In the genomic region with DNA sequence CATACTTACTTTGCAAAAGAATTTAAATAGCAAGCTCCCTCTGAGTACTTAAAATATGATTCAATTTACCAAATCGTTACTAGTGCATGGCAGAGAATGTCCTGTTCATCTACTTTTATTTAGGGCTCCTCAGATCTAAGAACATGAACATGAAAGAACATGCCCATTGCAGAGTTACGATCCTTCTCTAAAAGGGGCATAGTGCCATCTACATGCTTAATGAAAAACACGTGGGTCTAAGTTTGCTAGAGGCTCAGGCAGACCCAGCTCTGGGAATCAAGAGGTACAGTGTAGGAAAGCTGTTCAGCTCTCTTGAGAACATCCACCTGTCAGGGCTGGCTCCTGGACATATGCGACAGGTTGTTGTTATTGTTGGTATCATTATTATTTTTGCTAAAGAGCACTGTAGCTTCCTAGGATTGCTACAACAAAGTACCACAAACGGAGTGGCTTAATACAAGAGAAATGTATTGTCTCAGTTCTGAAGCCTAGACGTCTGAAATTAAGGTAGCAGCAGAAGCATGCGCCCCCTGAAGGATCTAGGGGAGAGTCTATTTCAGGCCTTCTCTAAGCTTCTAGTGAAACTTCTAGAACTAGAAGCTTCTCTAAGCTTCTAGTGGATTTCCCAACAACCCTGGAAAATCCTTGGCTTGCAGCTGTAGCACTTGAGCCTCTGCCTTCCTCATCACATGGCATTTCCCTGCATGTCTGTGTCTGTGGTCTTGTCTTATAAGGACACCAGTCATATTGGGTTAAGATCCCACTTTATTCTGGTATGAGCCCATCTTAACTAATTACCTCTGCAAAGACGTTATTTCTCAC, we compare ENCODE assay signal across 8 cellular contexts.
DNase-seq lines count a peak whose midpoint lies in the region; ATAC-seq and TF ChIP-seq lines count a peak whose summit lies in the region.

No MANE protein-coding gene starts in this region.

- 43 to 69% methylated on average over 6 to 7 of the region's 8 CpGs for WGBS in gastroesophageal sphincter (ENCODE audit: low coverage in 1 of 2), 2 donors

- no peak for DNase-seq in Panc1 (ENCODE audit: low read depth, low spot score)
- peak; percentile 55 for DNase-seq in glomerular endothelial cell (ENCODE audit: extremely low read depth, low read depth, low spot score)
- DNase-seq in 8988T = no peak
- no peak for DNase-seq in BE2C

- H3K4me1 ChIP-seq in HEK293 (ENCODE audit: control insufficient read depth, insufficient read depth, low read length) (no peaks in the 10 kb centered on the region), Panc1 (ENCODE audit: control insufficient read depth, insufficient read depth, low read length) (no peaks in the 10 kb centered on the region), BE2C (no peaks in the 10 kb centered on the region; the same call in 1 of the 2 replicates), gastroesophageal sphincter (peaks cover 0 to 34% (median 4%) of the 10 kb centered on the region in 3 donors)

- no peak overlapping the region for H3K27ac ChIP-seq in C4-2B
- H3K27ac ChIP-seq in HEK293 (ENCODE audit: extremely low read depth, low read depth, low read length) = no peak overlapping the region
- no peak overlapping the region for H3K27ac ChIP-seq in Panc1 (ENCODE audit: low read length)
- no peak overlapping the region for H3K27ac ChIP-seq in gastroesophageal sphincter

- intact Hi-C loops in Panc1 (cut with micrococcal nuclease; ENCODE audit: unreplicated experiment) = no loop called here

- TF ChIP-seq CTCF in C4-2B (conservative IDR thresholded peaks at IDR 0.05) (peak; percentile 27), HEK293 (tag by site-specific recombination; IDR thresholded peaks at IDR 0.05) (no peak; the same call in 1 of the 2 replicates), Panc1 (IDR thresholded peaks at IDR 0.05) (0 out of 2 replicates have a peak, but pooled peaks have one; percentile 11), BE2C (IDR thresholded peaks at IDR 0.05; ENCODE audit: low read depth, low read length) (no peak), gastroesophageal sphincter (IDR thresholded peaks at IDR 0.05) (no peak)

- BruUV-seq in Panc1 (replicated peaks; lab: Mats Ljungman, UMichigan) = no TSS peak

- TF ChIP-seq POLR2A in gastroesophageal sphincter (IDR thresholded peaks at IDR 0.05) = no peak

- ATAC-seq in Panc1 (no peak), gastroesophageal sphincter (no peak), GM18858 (IDR thresholded peaks at IDR 0.05; ENCODE audit: unreplicated experiment) (no peak)

- H3K27me3 ChIP-seq in Panc1 (ENCODE audit: control insufficient read depth, insufficient read depth, low read length) = no peaks in the 10 kb centered on the region
- H3K27me3 ChIP-seq in BE2C = no peaks in the 10 kb centered on the region
- H3K27me3 ChIP-seq in gastroesophageal sphincter = no peaks in the 10 kb centered on the region

- in situ Hi-C loops in Panc1 (cut with HindIII; ENCODE audit: low pct_unique_long_range_greater_than_20kb, low sequenced_read_pairs) = no loop called here

- H3K36me3 ChIP-seq in HEK293 (ENCODE audit: control insufficient read depth in 2 of 2, insufficient read depth in 1 of 2, low read length in 2 of 2) = no peaks in the 10 kb centered on the region
- no peaks in the 10 kb centered on the region for H3K36me3 ChIP-seq in Panc1 (ENCODE audit: control insufficient read depth, insufficient read depth, low read length)
- no peaks in the 10 kb centered on the region for H3K36me3 ChIP-seq in BE2C
- H3K36me3 ChIP-seq in gastroesophageal sphincter = no peaks in the 10 kb centered on the region

- H3K4me3 ChIP-seq in HEK293 (ENCODE audit: low read depth, low read length) (no peak overlapping the region), Panc1 (ENCODE audit: low read depth in 2 of 2, low read length in 2 of 2) (no peak overlapping the region), BE2C (ENCODE audit: low read depth, low read length) (no peak overlapping the region), gastroesophageal sphincter (no peak overlapping the region)

- POLR2A ChIA-PET in HEK293 (lab: Yijun Ruan, JAX) = no interaction called here
- POLR2A ChIA-PET in Panc1 (lab: Charles Lee) = no interaction called here

- no peak for TF ChIP-seq EP300 in gastroesophageal sphincter (IDR thresholded peaks at IDR 0.05)

- CTCF ChIA-PET in HEK293 (lab: Yijun Ruan, JAX) (interaction anchor here (0.7 kb wide), 1 partner anchor 652 kb away, joined by 3 read pairs; no protein-coding TSS in a partner anchor), Panc1 (lab: Charles Lee) (no interaction called here)

- H3K9me3 ChIP-seq in HEK293 (ENCODE audit: control insufficient read depth, insufficient read depth, low read depth, low read length) (no peaks in the 10 kb centered on the region), Panc1 (ENCODE audit: control insufficient read depth, insufficient read depth, low read depth, low read length) (no peaks in the 10 kb centered on the region), BE2C (no peaks in the 10 kb centered on the region), gastroesophageal sphincter (no peaks in the 10 kb centered on the region)

TF ChIP-seq in HEK293, 187 proteins besides CTCF, POLR2A, EP300 and RAD21:
- TF ChIP-seq ZNF155 (tag by site-specific recombination; IDR thresholded peaks at IDR 0.05) (no peak), SCRT1 (tag by site-specific recombination; IDR thresholded peaks at IDR 0.05; ENCODE audit: borderline replicate concordance) (0 out of 2 replicates have a peak, but pooled peaks have one; percentile 32), SCRT2 (tag by site-specific recombination; IDR thresholded peaks at IDR 0.05) (peak; percentile 69; the same call in 1 of the 2 replicates), ZNF654 (tag by site-specific recombination; IDR thresholded peaks at IDR 0.05; ENCODE audit: low read depth) (0 out of 2 replicates have a peak, but pooled peaks have one; percentile 7), ZNF223 (tag by site-specific recombination; IDR thresholded peaks at IDR 0.05) (no peak), TRIM28 (IDR thresholded peaks at IDR 0.05; ENCODE audit: borderline replicate concordance, low read length) (no peak)

Comparison
In these comparisons a context has a peak if more than half of its experiments do, and no peak if none do; other contexts are left out.
1. CTCF ChIP-seq: peak in C4-2B (single experiment) and Panc1 (single experiment); none in HEK293 (single experiment), BE2C (single experiment) and gastroesophageal sphincter (0 of 4).